Comparison of ENCODE assay signal across 19 cellular contexts in genomic region chr4:171956678-171957077, GRCh38.
"Had no signal": no experiment of that assay in that cellular context is flagged by ENCODE, and none has a peak within 500 bp of the region (broad histone marks: within the 10 kb centered on the region; RNA-seq: fewer than 3 reads in every experiment).

No MANE protein-coding gene starts in this region.

- H3K79me2 ChIP-seq: hepatocyte, parathyroid adenoma had no signal

- H3K4me2 ChIP-seq: hepatocyte had no signal

- H3K36me3 ChIP-seq: lower lobe of right lung, sigmoid colon, thyroid gland, vagina had no signal

- H3K9me3 ChIP-seq: lower lobe of right lung, sigmoid colon, thyroid gland, vagina had no signal

- H3K4me1 ChIP-seq: foreskin keratinocyte, lower lobe of right lung, parathyroid adenoma, sigmoid colon, thyroid gland, vagina had no signal

- H3K27ac ChIP-seq: dorsolateral prefrontal cortex, foreskin keratinocyte, hepatocyte, lower lobe of right lung, parathyroid adenoma, sigmoid colon, thyroid gland, vagina had no signal

- DNase-seq: activated gamma-delta T cell treated with Interleukin-2 at 50 U/mL for 16 hours; amniotic stem cell; dorsolateral prefrontal cortex; foreskin keratinocyte; islet precursor cell; left colon; lower lobe of right lung; natural killer cell; sigmoid colon; stimulated activated CD4-positive, alpha-beta T cell treated with anti-CD3 and anti-CD28 coated beads, Interleukin-1b, Interleukin-23, amount 100 ng/mL, for 48 hours; stimulated activated CD8-positive, alpha-beta memory T cell treated with anti-CD3 and anti-CD28 coated beads, Interleukin-4, amount 100 ng/mL, for 48 hours; stimulated activated naive CD4-positive, alpha-beta T cell; T1000; thyroid gland had no signal

- H3K9ac ChIP-seq: parathyroid adenoma had no signal

- ATAC-seq: activated CD4-positive, CD25-positive, alpha-beta regulatory T cell treated with anti-CD3 and anti-CD28 coated beads, Interleukin-2, amount 50 U/mL, for 24 hours; activated naive CD4-positive, alpha-beta T cell treated with anti-CD3 and anti-CD28 coated beads, Interleukin-2, amount 50 U/mL, for 72 hours; foreskin keratinocyte; left colon; lower lobe of right lung; natural killer cell had no signal

- H2AFZ ChIP-seq: hepatocyte, parathyroid adenoma had no signal

- H3K4me3 ChIP-seq: dorsolateral prefrontal cortex, hepatocyte, lower lobe of right lung, sigmoid colon, thyroid gland, vagina had no signal

- H3K27me3 ChIP-seq: dorsolateral prefrontal cortex, foreskin keratinocyte, hepatocyte, sigmoid colon, thyroid gland, vagina had no signal
